8 cellular contexts compared by ENCODE assay signal in the genomic region with DNA sequence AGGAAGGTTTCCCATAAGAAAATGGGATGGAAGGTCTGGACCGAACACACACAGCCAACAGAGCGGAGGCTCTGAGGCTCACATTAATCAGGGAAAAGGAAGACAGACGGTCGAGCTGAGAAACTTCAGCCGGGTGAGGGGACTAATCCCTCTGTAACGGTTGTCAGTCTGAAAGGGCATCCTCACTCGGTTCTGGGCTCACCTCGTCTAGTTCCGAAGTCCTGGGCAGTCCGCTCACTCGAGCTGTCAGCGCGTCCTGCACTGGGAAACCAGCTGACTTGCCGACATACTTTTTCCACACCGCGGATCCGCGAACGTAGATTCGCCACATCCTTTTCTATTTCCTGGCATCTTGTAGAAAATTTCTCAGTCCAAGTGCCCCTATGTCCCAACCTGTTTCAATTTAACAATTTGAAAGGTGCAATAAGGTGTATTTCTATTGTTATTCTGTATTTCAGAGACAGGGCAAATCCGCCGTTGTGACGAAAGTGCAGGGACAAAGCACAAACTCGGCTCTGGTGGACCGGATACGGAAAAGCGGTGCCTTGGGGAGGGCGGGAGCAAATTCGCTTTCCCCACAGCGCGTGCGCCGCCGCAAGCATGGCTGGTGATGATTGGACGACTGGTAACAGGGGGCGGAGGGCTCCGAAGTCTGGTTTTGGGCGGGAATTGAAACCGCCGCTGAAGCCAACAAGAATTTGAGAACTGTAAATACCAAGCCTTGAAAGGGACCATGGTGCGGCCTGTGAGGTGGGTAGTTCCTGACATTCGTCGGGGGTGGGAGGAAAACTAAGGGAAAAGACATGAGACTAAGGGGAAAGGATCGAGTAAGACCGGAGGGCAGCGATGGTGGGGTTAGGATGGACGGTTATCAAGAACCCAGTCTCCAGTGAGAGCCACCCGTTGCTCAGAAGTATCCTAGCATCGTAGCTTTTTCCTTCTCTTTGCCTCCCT.
DNase-seq lines count a peak whose midpoint lies in the region; ATAC-seq, FAIRE-seq and TF ChIP-seq lines count a peak whose summit lies in the region.

TSS of gene RAD51AP1 (plus strand) at position 684 of the 954 bp plus-strand sequence. CDS start at position 734, 50 bp downstream.

- no peak for TF ChIP-seq CTCF in AG09309 (IDR thresholded peaks at IDR 0.05; ENCODE audit: control insufficient read depth, insufficient read depth, low read depth, low read length, missing control alignments)

- peak within 1 kb of the TSS; percentile 83 for H3K4me3 ChIP-seq in AG09309 (ENCODE audit: control insufficient read depth, low read depth, low read length)

- FAIRE-seq in islet of Langerhans (lab: Jason Lieb, UNC): peak; percentile 99

- peak; percentile 89 for ATAC-seq in GM19035 (IDR thresholded peaks at IDR 0.05; ENCODE audit: unreplicated experiment)
- ATAC-seq in HG03354 (IDR thresholded peaks at IDR 0.05; ENCODE audit: poor library complexity, severe bottlenecking, unreplicated experiment): peak; percentile 89
- ATAC-seq in activated CD4-positive, CD25-positive, alpha-beta regulatory T cell treated with anti-CD3 and anti-CD28 coated beads, Interleukin-2, amount 50 U/mL, for 24 hours: peak; percentile 98 to 99

- DNase-seq in AG09309 (ENCODE audit: low read depth) (peak; percentile 88), NCI-H446 treated with DMSO at 0.1 percent for 48 hours (lab: John Stamatoyannopoulos, UW) (peak; percentile 96), cerebellar cortex (ENCODE audit: low spot score) (peak; percentile 97)
- DNase-seq in stimulated activated CD4-positive, alpha-beta T cell treated with anti-CD3 and anti-CD28 coated beads, Interleukin-12 subunit alpha, Interleukin-12 subunit beta, amount 100 ng/mL, for 4 hours: peak; percentile 89

Comparison
In these comparisons a context has a peak if more than half of its experiments do, and no peak if none do; other contexts are left out.
1. Peak in every context shown above with its lines: DNase-seq, ATAC-seq and H3K4me3 ChIP-seq.